13 cellular contexts compared by ENCODE assay signal in genomic region chr3:43152649-43153048, GRCh38. TPM values are rescaled to one million over a fixed set of nuclear protein-coding genes. Genes with fewer than 3 reads are reported as not detected.
DNase-seq lines count a peak whose midpoint lies in the region; ATAC-seq and TF ChIP-seq lines count a peak whose summit lies in the region.
"Had no signal": no experiment of that assay in that cellular context is flagged by ENCODE, and none has a peak within 500 bp of the region (broad histone marks: within the 10 kb centered on the region; RNA-seq: fewer than 3 reads in every experiment).

No MANE protein-coding gene starts in this region.

- no peak for TF ChIP-seq RAD21 in IMR-90 (IDR thresholded peaks at IDR 0.05; ENCODE audit: low read length)

- H3K36me3 ChIP-seq in BE2C, result no peaks in the 10 kb centered on the region
- H3K36me3 ChIP-seq in IMR-90 (ENCODE audit: control insufficient read depth, insufficient read depth, low read length), result no peaks in the 10 kb centered on the region
- H3K36me3 ChIP-seq: neutrophil had no signal

- H4K5ac ChIP-seq in IMR-90 (ENCODE audit: low read depth, low read length), result no peak overlapping the region

- no peak for TF ChIP-seq CTCF in BE2C (IDR thresholded peaks at IDR 0.05; ENCODE audit: low read depth, low read length)
- TF ChIP-seq CTCF in IMR-90 (conservative IDR thresholded peaks at IDR 0.05; ENCODE audit: low read depth, low read length), result no peak
- no peak for TF ChIP-seq CTCF in endothelial cell (IDR thresholded peaks at IDR 0.05; ENCODE audit: unreplicated experiment)

- H3K9ac ChIP-seq in IMR-90 (ENCODE audit: low read depth, low read length), result no peak overlapping the region

- H2AFZ ChIP-seq in IMR-90 (replicated peaks; ENCODE audit: low read length, poor library complexity), result peak overlapping the region; percentile 12

- H2BK20ac ChIP-seq in IMR-90 (ENCODE audit: low read depth, low read length), result no peak overlapping the region

- H3K4me1 ChIP-seq in BE2C (peaks cover 12% of the 10 kb centered on the region), IMR-90 (ENCODE audit: control insufficient read depth, insufficient read depth, low read length) (peaks cover 5% of the 10 kb centered on the region; the same call in 1 of the 2 replicates)

- no peak overlapping the region for H3K23ac ChIP-seq in IMR-90 (ENCODE audit: low read depth, low read length)

- no peak overlapping the region for H3K4me3 Mint-ChIP-seq in endothelial cell (ENCODE audit: unreplicated experiment)
- H3K4me3 Mint-ChIP-seq: H9 had no signal

- H3K36me3 Mint-ChIP-seq in endothelial cell (ENCODE audit: low read depth, unreplicated experiment), result no peaks in the 10 kb centered on the region

- no peak overlapping the region for H2BK5ac ChIP-seq in IMR-90 (ENCODE audit: low read depth, low read length, poor library complexity, severe bottlenecking)

- H4K91ac ChIP-seq in IMR-90 (ENCODE audit: insufficient read depth, low read depth, low read length), result no peak overlapping the region

- H3K4me3 ChIP-seq in BE2C (ENCODE audit: low read depth, low read length), result no peak overlapping the region
- no peak overlapping the region for H3K4me3 ChIP-seq in IMR-90 (ENCODE audit: insufficient read depth, low read depth, low read length)

- H3K14ac ChIP-seq in IMR-90 (replicated peaks; ENCODE audit: low read depth, low read length), result no peak overlapping the region

- TF ChIP-seq POLR2A in IMR-90 (IDR thresholded peaks at IDR 0.05; ENCODE audit: low read depth, low read length), result no peak

- CTCF ChIA-PET in IMR-90 (lab: Yijun Ruan, JAX), result interaction anchor here (6.6 kb wide), 1 partner anchor 190 kb away, joined by 46 read pairs; no protein-coding TSS in a partner anchor

- H2BK15ac ChIP-seq in IMR-90 (ENCODE audit: low read depth, low read length), result no peak overlapping the region; the same call in 2 of the 3 replicates

- intact Hi-C loops in IMR-90 (cut with micrococcal nuclease), result no loop called here

- H3K27ac ChIP-seq in IMR-90 (ENCODE audit: insufficient read depth, low read length), result no peak overlapping the region
- H3K27ac ChIP-seq: neutrophil had no signal

- H4K20me1 ChIP-seq in IMR-90 (ENCODE audit: insufficient read depth, low read length), result no peaks in the 10 kb centered on the region; the same call in 1 of the 2 replicates

- no peak overlapping the region for H3K27ac Mint-ChIP-seq in endothelial cell (ENCODE audit: unreplicated experiment)

- H3K9me1 ChIP-seq in IMR-90 (ENCODE audit: insufficient read depth, low read length), result peaks cover 7% of the 10 kb centered on the region

- POLR2A ChIA-PET in IMR-90 (lab: Charles Lee; ENCODE audit: unreplicated experiment), result no interaction called here

- H3K27me3 Mint-ChIP-seq in endothelial cell (ENCODE audit: unreplicated experiment), result peaks cover 5% of the 10 kb centered on the region

- 27% methylated on average over 2 of the region's 5 CpGs; no CpG with 5 or more reads in 1 of the 2 experiments for WGBS in IMR-90 (ENCODE audit: extremely low coverage in 2 of 2, insufficient read length in 1 of 2), 2 experiments

- peaks cover 7% of the 10 kb centered on the region for H3K4me1 Mint-ChIP-seq in endothelial cell (ENCODE audit: unreplicated experiment)

- no peaks in the 10 kb centered on the region for H3K79me1 ChIP-seq in IMR-90 (ENCODE audit: low read depth in 1 of 2, low read length in 2 of 2)

- H3K9me3 ChIP-seq in BE2C, result no peaks in the 10 kb centered on the region
- no peaks in the 10 kb centered on the region for H3K9me3 ChIP-seq in IMR-90 (ENCODE audit: control insufficient read depth, insufficient read depth, low read length)
- H3K9me3 ChIP-seq: neutrophil had no signal

- no peak overlapping the region for H3K18ac ChIP-seq in IMR-90 (ENCODE audit: low read depth, low read length)

- no TSS peak for BruUV-seq in IMR-90 (replicated peaks; lab: Mats Ljungman, UMichigan)

- peak; percentile 25 for DNase-seq in BE2C
- no peak for DNase-seq in IMR-90
- peak; percentile 31 for DNase-seq in dermis blood vessel endothelial cell
- peak; percentile 15 for DNase-seq in midbrain (lab: John Stamatoyannopoulos, UW)
- no peak for DNase-seq in dedifferentiated amniotic fluid mesenchymal stem cell (ENCODE audit: extremely low spot score)
- no peak for DNase-seq in NCI-H1694 treated with DMSO at 0.1 percent for 48 hours (lab: John Stamatoyannopoulos, UW)
- no peak for DNase-seq in endothelial cell (ENCODE audit: low spot score)
- DNase-seq: cortex of kidney; H9; kidney; NCI-H187; stimulated activated CD4-positive, alpha-beta T cell treated with anti-CD3 and anti-CD28 coated beads, Interleukin-2, amount 100 ng/mL, for 48 hours had no signal

- H3K9me3 Mint-ChIP-seq in endothelial cell (ENCODE audit: unreplicated experiment), result no peaks in the 10 kb centered on the region
- H3K9me3 Mint-ChIP-seq: H9 had no signal

- no peak overlapping the region for H3K4ac ChIP-seq in IMR-90 (ENCODE audit: low read depth, low read length)

- in situ Hi-C loops in IMR-90 (cut with MboI; ENCODE audit: low sequenced_read_pairs), result no loop called here

- no peak for ATAC-seq in IMR-90 (ENCODE audit: low read depth)

- no peak overlapping the region for H2AK9ac ChIP-seq in IMR-90 (replicated peaks; ENCODE audit: low read depth, low read length, poor library complexity)

- dilution Hi-C loops in IMR-90 (cut with HindIII; ENCODE audit: low sequenced_read_pairs, unreplicated experiment), result no loop called here

- H3K27me3 ChIP-seq in BE2C (no peaks in the 10 kb centered on the region), IMR-90 (ENCODE audit: control insufficient read depth, insufficient read depth, low read length) (peaks cover 14% of the 10 kb centered on the region)

- no peak overlapping the region for H3K56ac ChIP-seq in IMR-90 (ENCODE audit: extremely low read depth, insufficient read depth, low read length)

- no peak overlapping the region for H4K8ac ChIP-seq in IMR-90 (ENCODE audit: low read depth in 2 of 2, low read length in 2 of 2)

- H2BK120ac ChIP-seq in IMR-90 (ENCODE audit: low read depth, low read length), result no peak overlapping the region

- no peak overlapping the region for H3K4me2 ChIP-seq in IMR-90 (ENCODE audit: low read depth, low read length)

- H2AK5ac ChIP-seq in IMR-90 (ENCODE audit: low read depth, low read length), result no peak overlapping the region

TF ChIP-seq in IMR-90, 13 proteins besides CTCF, POLR2A, EP300 and RAD21:
- TF ChIP-seq MXI1 (IDR thresholded peaks at IDR 0.05; ENCODE audit: borderline replicate concordance, low read depth, low read length), result no peak
- no peak for TF ChIP-seq CHD1 (IDR thresholded peaks at IDR 0.05; ENCODE audit: low read depth, low read length)
- no peak for TF ChIP-seq USF2 (IDR thresholded peaks at IDR 0.05; ENCODE audit: low read depth, low read length)
- TF ChIP-seq CEBPB (IDR thresholded peaks at IDR 0.05; ENCODE audit: low read depth, low read length), result no peak
- no peak for TF ChIP-seq SMC3 (IDR thresholded peaks at IDR 0.05; ENCODE audit: low read depth, low read length)

RNA-seq across cellular contexts. Expression of gene POMGNT2, which starts 46.8 kb away (rescaled TPM):
- polyA plus RNA-seq in BE2C (2012; ENCODE audit: insufficient read depth, insufficient read length, low read depth), result 36.3 TPM
- total RNA-seq in IMR-90 (2012; rRNA removed) (6.4 and 7.5 TPM in 2 replicates), dermis blood vessel endothelial cell (3.2 and 7.5 TPM in 2 replicates), endothelial cell (ENCODE audit: unreplicated experiment) (12.1 TPM)
- 16.2 and 19.4 TPM in 2 replicates for polyA plus RNA-seq in IMR-90 (2012; rRNA removed)
- 10.7 and 24.9 TPM in 2 replicates for polyA plus RNA-seq in IMR-90 (2012; cell fraction: cytosol; rRNA removed)
- polyA plus RNA-seq in IMR-90 (2012; cell fraction: nucleus; rRNA removed; ENCODE audit: low replicate concordance), result 8.4 and 15.5 TPM in 2 replicates

Comparison
In these comparisons a context has a peak if more than half of its experiments do, and no peak if none do; other contexts are left out.
1. DNase-seq: peak in BE2C (single experiment), dermis blood vessel endothelial cell (single experiment) and midbrain (single experiment); none in IMR-90 (single experiment), dedifferentiated amniotic fluid mesenchymal stem cell (single experiment), NCI-H1694 treated with DMSO at 0.1 percent for 48 hours (single experiment) and endothelial cell (single experiment).